ENCODE assay signal across 9 cellular contexts in the genomic region with DNA sequence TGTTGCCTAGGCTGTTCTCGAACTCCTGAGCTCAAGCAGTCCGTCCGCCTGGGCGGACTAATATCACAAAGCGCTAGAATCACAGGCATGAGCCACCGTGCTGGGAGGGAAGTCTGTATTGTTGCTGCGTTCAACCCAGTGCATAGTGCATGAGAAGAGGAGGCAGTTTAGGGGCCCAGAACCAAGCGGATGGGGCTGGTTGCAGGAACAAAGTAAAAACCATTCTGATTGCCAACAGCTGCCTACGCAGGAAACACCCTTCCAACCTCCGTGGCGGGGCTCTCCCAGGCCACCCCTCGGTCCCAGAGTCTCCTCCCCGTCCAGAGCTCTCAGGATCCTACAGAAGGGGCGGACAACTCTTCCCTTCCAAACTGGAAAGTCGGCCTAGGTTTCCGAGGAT.
DNase-seq lines count a peak whose midpoint lies in the region; ATAC-seq and TF ChIP-seq lines count a peak whose summit lies in the region.
"Had no signal": no experiment of that assay in that cellular context is flagged by ENCODE, and none has a peak within 500 bp of the region (broad histone marks: within the 10 kb centered on the region; RNA-seq: fewer than 3 reads in every experiment).

No MANE protein-coding gene starts in this region.

- peak overlapping the region; percentile 65; the same call in 1 of the 2 replicates for H2AK5ac ChIP-seq in IMR-90 (ENCODE audit: low read depth, low read length)

- peak overlapping the region; percentile 57 for H3K9ac ChIP-seq in IMR-90 (ENCODE audit: low read depth, low read length)
- no peak overlapping the region for H3K9ac ChIP-seq in neural progenitor cell

- peaks cover 23 to 31% of the 10 kb centered on the region in 2 experiments for H3K79me1 ChIP-seq in IMR-90 (ENCODE audit: low read depth in 1 of 2, low read length in 2 of 2)

- H3K23ac ChIP-seq in IMR-90 (ENCODE audit: low read depth, low read length): 0 out of 2 replicates have a peak overlapping the region, but pooled peaks have one; percentile 59

- H3K14ac ChIP-seq in IMR-90 (replicated peaks; ENCODE audit: low read depth, low read length): 0 out of 2 replicates have a peak overlapping the region, but pooled peaks have one; percentile 37

- H3K4me1 ChIP-seq in CD4-positive, CD25-positive, alpha-beta regulatory T cell (ENCODE audit: control insufficient read depth, insufficient read depth, low read length, poor library complexity, severe bottlenecking): peaks cover 38% of the 10 kb centered on the region
- H3K4me1 ChIP-seq in IMR-90 (ENCODE audit: control insufficient read depth, insufficient read depth, low read length): peaks cover 4% of the 10 kb centered on the region
- H3K4me1 ChIP-seq in neural progenitor cell: no peaks in the 10 kb centered on the region

- intact Hi-C loops in IMR-90 (cut with micrococcal nuclease): loop anchor here (5.0 kb wide), 2 partner anchors 169 to 559 kb away; partner anchors contain the start of gene ZNF131

- in situ Hi-C loops in IMR-90 (cut with MboI; ENCODE audit: low sequenced_read_pairs): loop anchor here (5.0 kb wide), 1 partner anchor 39 kb away; no protein-coding TSS in a partner anchor

- H4K5ac ChIP-seq in IMR-90 (ENCODE audit: low read depth, low read length): no peak overlapping the region

- H3K36me3 Mint-ChIP-seq in CD4-positive, CD25-positive, alpha-beta regulatory T cell: peaks cover 8% of the 10 kb centered on the region
- peaks cover 9% of the 10 kb centered on the region for H3K36me3 Mint-ChIP-seq in activated naive CD8-positive, alpha-beta T cell treated with anti-CD3 and anti-CD28 coated beads, Interleukin-2, amount 50 U/mL, for 24 hours (ENCODE audit: low read depth)
- H3K36me3 Mint-ChIP-seq in naive B cell (no peaks in the 10 kb centered on the region), neural progenitor cell (no peaks in the 10 kb centered on the region)

- no peak overlapping the region for H2BK120ac ChIP-seq in IMR-90 (ENCODE audit: low read depth, low read length)

- H3K4ac ChIP-seq in IMR-90 (ENCODE audit: low read depth, low read length): peak overlapping the region; percentile 41; the same call in 1 of the 2 replicates

- H3F3A ChIP-seq in neural progenitor cell (ENCODE audit: low read depth): no peaks in the 10 kb centered on the region

- no peaks in the 10 kb centered on the region for H3K79me2 ChIP-seq in neural progenitor cell (ENCODE audit: low read depth)

- POLR2A ChIA-PET in IMR-90 (lab: Charles Lee; ENCODE audit: unreplicated experiment) (no interaction called here), HEK293T (lab: Yijun Ruan, JAX) (no interaction called here)

- peaks cover 0 to 36% (median 23%) of the 10 kb centered on the region in 4 donors for H3K4me1 Mint-ChIP-seq in CD4-positive, CD25-positive, alpha-beta regulatory T cell
- H3K4me1 Mint-ChIP-seq in activated naive CD8-positive, alpha-beta T cell treated with anti-CD3 and anti-CD28 coated beads, Interleukin-2, amount 50 U/mL, for 24 hours: peaks cover 25% of the 10 kb centered on the region
- H3K4me1 Mint-ChIP-seq in naive B cell (peaks cover 17 to 33% (median 28%) of the 10 kb centered on the region in 3 donors), neural progenitor cell (no peaks in the 10 kb centered on the region)

- no peak overlapping the region for H2BK5ac ChIP-seq in IMR-90 (ENCODE audit: low read depth, low read length, poor library complexity, severe bottlenecking)

- peak overlapping the region; percentile 44 for H2AK9ac ChIP-seq in IMR-90 (replicated peaks; ENCODE audit: low read depth, low read length, poor library complexity)

- H3K27me3 Mint-ChIP-seq in CD4-positive, CD25-positive, alpha-beta regulatory T cell: peaks cover 11% of the 10 kb centered on the region
- H3K27me3 Mint-ChIP-seq in activated naive CD8-positive, alpha-beta T cell treated with anti-CD3 and anti-CD28 coated beads, Interleukin-2, amount 50 U/mL, for 24 hours: no peaks in the 10 kb centered on the region
- H3K27me3 Mint-ChIP-seq in naive B cell (no peaks in the 10 kb centered on the region), neural progenitor cell (ENCODE audit: insufficient read depth, low read depth) (peaks cover 6% of the 10 kb centered on the region)

- peak overlapping the region; percentile 26; the same call in 1 of the 2 replicates for H2BK20ac ChIP-seq in IMR-90 (ENCODE audit: low read depth, low read length)

- H3K9me3 Mint-ChIP-seq in CD4-positive, CD25-positive, alpha-beta regulatory T cell: peaks cover 0 to 23% (median 0%) of the 10 kb centered on the region in 7 donors
- H3K9me3 Mint-ChIP-seq in activated naive CD8-positive, alpha-beta T cell treated with anti-CD3 and anti-CD28 coated beads, Interleukin-2, amount 50 U/mL, for 24 hours: no peaks in the 10 kb centered on the region
- H3K9me3 Mint-ChIP-seq in naive B cell: no peaks in the 10 kb centered on the region
- peaks cover 30% of the 10 kb centered on the region for H3K9me3 Mint-ChIP-seq in neural progenitor cell

- no peaks in the 10 kb centered on the region for H3K9me1 ChIP-seq in IMR-90 (ENCODE audit: insufficient read depth, low read length)

- BruUV-seq in IMR-90 (replicated peaks; lab: Mats Ljungman, UMichigan): no TSS peak

- H3K27ac Mint-ChIP-seq in CD4-positive, CD25-positive, alpha-beta regulatory T cell: peak overlapping the region; percentile 36 to 95 (median 41)
- no peak overlapping the region for H3K27ac Mint-ChIP-seq in activated naive CD8-positive, alpha-beta T cell treated with anti-CD3 and anti-CD28 coated beads, Interleukin-2, amount 50 U/mL, for 24 hours
- H3K27ac Mint-ChIP-seq in naive B cell (peak overlapping the region in 4 of 6 donors; percentile 50 to 98 (median 71)), neural progenitor cell (no peak overlapping the region)

- peaks cover 5 to 19% of the 10 kb centered on the region in 2 experiments for H3K9me3 ChIP-seq in CD4-positive, CD25-positive, alpha-beta regulatory T cell (ENCODE audit: control insufficient read depth in 2 of 2, low read length in 2 of 2)
- H3K9me3 ChIP-seq in IMR-90 (ENCODE audit: control insufficient read depth, insufficient read depth, low read length): peaks cover 29% of the 10 kb centered on the region
- no peaks in the 10 kb centered on the region for H3K9me3 ChIP-seq in neural progenitor cell (ENCODE audit: low read depth)

- no peak for ATAC-seq in CD4-positive, CD25-positive, alpha-beta regulatory T cell (ENCODE audit: low read depth in 2 of 2)
- ATAC-seq in IMR-90 (ENCODE audit: low read depth) (no peak), naive B cell (ENCODE audit: low read depth in 2 of 2) (no peak)
- no peak for ATAC-seq in activated naive CD8-positive, alpha-beta T cell treated with anti-CD3 and anti-CD28 coated beads, Interleukin-2, amount 50 U/mL, for 24 hours

- TF ChIP-seq RAD21 in IMR-90 (IDR thresholded peaks at IDR 0.05; ENCODE audit: low read length): no peak

- no peaks in the 10 kb centered on the region for H3K36me3 ChIP-seq in CD4-positive, CD25-positive, alpha-beta regulatory T cell (ENCODE audit: control insufficient read depth, insufficient read depth, low read length)
- H3K36me3 ChIP-seq in IMR-90 (ENCODE audit: control insufficient read depth, insufficient read depth, low read length) (peaks cover 2% of the 10 kb centered on the region; the same call in 1 of the 2 replicates), neural progenitor cell (no peaks in the 10 kb centered on the region)

- H2BK15ac ChIP-seq in IMR-90 (ENCODE audit: low read depth, low read length): no peak overlapping the region

- H3K4me3 ChIP-seq in CD4-positive, CD25-positive, alpha-beta regulatory T cell (ENCODE audit: low read depth, low read length): no peak overlapping the region
- H3K4me3 ChIP-seq in IMR-90 (ENCODE audit: insufficient read depth, low read depth, low read length): peak overlapping the region; percentile 31
- H3K4me3 ChIP-seq in neural progenitor cell: no peak overlapping the region

- H4K8ac ChIP-seq in IMR-90 (ENCODE audit: low read depth in 2 of 2, low read length in 2 of 2): peak overlapping the region in 1 of 2 experiments; percentile 44; a peak in 1 of 4 replicates

- CTCF ChIA-PET in IMR-90 (lab: Yijun Ruan, JAX) (interaction anchor here (0.6 kb wide), 1 partner anchor 64 kb away, joined by 4 read pairs; no protein-coding TSS in a partner anchor), HEK293T (lab: Yijun Ruan, JAX) (no interaction called here)

- H4K20me1 ChIP-seq in IMR-90 (ENCODE audit: insufficient read depth, low read length) (no peaks in the 10 kb centered on the region), neural progenitor cell (ENCODE audit: low read depth) (no peaks in the 10 kb centered on the region)

- H3K4me2 ChIP-seq in IMR-90 (ENCODE audit: low read depth, low read length): peak overlapping the region; percentile 15
- no peak overlapping the region for H3K4me2 ChIP-seq in neural progenitor cell

- H3K56ac ChIP-seq in IMR-90 (ENCODE audit: extremely low read depth, insufficient read depth, low read length): no peak overlapping the region

- TF ChIP-seq CTCF in IMR-90 (conservative IDR thresholded peaks at IDR 0.05; ENCODE audit: low read depth, low read length): no peak
- TF ChIP-seq CTCF in neural progenitor cell (IDR thresholded peaks at IDR 0.05): no peak

- H4K91ac ChIP-seq in IMR-90 (ENCODE audit: insufficient read depth, low read depth, low read length): no peak overlapping the region

- no peak for TF ChIP-seq POLR2A in IMR-90 (IDR thresholded peaks at IDR 0.05; ENCODE audit: low read depth, low read length)

- WGBS in IMR-90 (ENCODE audit: extremely low coverage in 2 of 2, insufficient read length in 1 of 2), 2 experiments: 28% methylated on average over 10 of the region's 16 CpGs; no CpG with 5 or more reads in 1 of the 2 experiments

- dilution Hi-C loops in IMR-90 (cut with HindIII; ENCODE audit: low sequenced_read_pairs, unreplicated experiment): no loop called here

- no peak overlapping the region for H3K27ac ChIP-seq in CD4-positive, CD25-positive, alpha-beta regulatory T cell (ENCODE audit: insufficient read depth, low read length, poor library complexity, severe bottlenecking)
- H3K27ac ChIP-seq in IMR-90 (ENCODE audit: insufficient read depth, low read length): peak overlapping the region; percentile 53
- H3K27ac ChIP-seq in neural progenitor cell: no peak overlapping the region

- no peak overlapping the region for H3K18ac ChIP-seq in IMR-90 (ENCODE audit: low read depth, low read length)

- no peaks in the 10 kb centered on the region for H3K27me3 ChIP-seq in CD4-positive, CD25-positive, alpha-beta regulatory T cell (ENCODE audit: control insufficient read depth, insufficient read depth, low read length)
- H3K27me3 ChIP-seq in IMR-90 (ENCODE audit: control insufficient read depth, insufficient read depth, low read length) (no peaks in the 10 kb centered on the region), neural progenitor cell (no peaks in the 10 kb centered on the region)

- H2AFZ ChIP-seq in IMR-90 (replicated peaks; ENCODE audit: low read length, poor library complexity): peak overlapping the region; percentile 26
- H2AFZ ChIP-seq in neural progenitor cell (replicated peaks): no peak overlapping the region

- no peak for DNase-seq in CD4-positive, CD25-positive, alpha-beta regulatory T cell
- DNase-seq in IMR-90: peak; percentile 25
- DNase-seq in activated naive CD8-positive, alpha-beta T cell treated with anti-CD3 and anti-CD28 coated beads, Interleukin-2, amount 50 U/mL, for 24 hours: no peak
- DNase-seq in naive B cell: no peak
- no peak for DNase-seq in hepatic stellate cell (ENCODE audit: low spot score)
- no peak for DNase-seq in HEK293T (ENCODE audit: extremely low spot score)
- DNase-seq in neural progenitor cell (ENCODE audit: low spot score): no peak
- DNase-seq in globus pallidus (ENCODE audit: low spot score): no peak
- DNase-seq: foreskin melanocyte had no signal

- peak overlapping the region; percentile 29 to 96 (median 62) for H3K4me3 Mint-ChIP-seq in CD4-positive, CD25-positive, alpha-beta regulatory T cell
- H3K4me3 Mint-ChIP-seq in activated naive CD8-positive, alpha-beta T cell treated with anti-CD3 and anti-CD28 coated beads, Interleukin-2, amount 50 U/mL, for 24 hours: peak overlapping the region; percentile 89
- H3K4me3 Mint-ChIP-seq in naive B cell (peak overlapping the region; percentile 95 to 99 (median 97)), neural progenitor cell (no peak overlapping the region)

Comparison
In these comparisons a context has a peak if more than half of its experiments do, and no peak if none do; other contexts are left out.
1. H3K27ac Mint-ChIP-seq: peak in CD4-positive, CD25-positive, alpha-beta regulatory T cell (3 of 3) and naive B cell (4 of 6); none in activated naive CD8-positive, alpha-beta T cell treated with anti-CD3 and anti-CD28 coated beads, Interleukin-2, amount 50 U/mL, for 24 hours (single experiment) and neural progenitor cell (single experiment).